8 cellular contexts compared by ENCODE assay signal in the genomic region with DNA sequence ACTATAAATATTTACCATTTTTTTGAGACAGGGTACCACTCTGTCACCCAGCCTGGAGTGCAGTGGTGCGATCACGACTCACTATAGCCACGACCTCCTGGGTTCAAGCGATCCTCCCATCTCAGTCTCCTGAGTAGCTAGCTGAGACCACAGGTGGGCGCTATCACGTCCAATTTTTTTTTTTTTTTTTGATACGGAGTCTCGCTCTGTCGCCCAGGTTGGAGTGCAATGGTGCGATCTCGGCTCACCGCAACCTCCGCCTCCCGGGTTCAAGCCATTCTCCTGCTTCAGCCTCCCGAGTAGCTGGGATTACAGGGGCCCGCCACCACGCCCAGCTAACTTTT. TPM values are rescaled to one million over a fixed set of nuclear protein-coding genes. Genes with fewer than 3 reads are reported as not detected.
A peak's percentile ranks its signal among the peaks of the same experiment; 100 is the strongest.
DNase-seq lines count a peak whose midpoint lies in the region; ATAC-seq and TF ChIP-seq lines count a peak whose summit lies in the region.
"Not testable (repeated sequence)": the region's sequence is repeated elsewhere in the genome, so short reads cannot be mapped to it uniquely, and the experiment has no call there.

No MANE protein-coding gene starts in this region.

- not testable (repeated sequence) for H3K4me3 Mint-ChIP-seq in GM23338

- H3K27ac ChIP-seq in BLaER1, result peak overlapping the region; percentile 92
- H3K27ac ChIP-seq in GM23338 (ENCODE audit: low read depth), result peak overlapping the region; percentile 84; the same call in 1 of the 2 replicates
- H3K27ac ChIP-seq in SK-N-MC, result peak overlapping the region; percentile 92; the same call in 1 of the 2 replicates
- H3K27ac ChIP-seq in esophagus muscularis mucosa (replicated peaks in 1 of 4), result peak overlapping the region; percentile 91 to 97 (median 93)

- 23% methylated on average over 17 of the region's 17 CpGs for WGBS in esophagus muscularis mucosa

- not testable (repeated sequence) for H3K9me3 Mint-ChIP-seq in GM23338

- TF ChIP-seq CTCF in GM23338 (conservative IDR thresholded peaks at IDR 0.05; ENCODE audit: low read depth in 2 of 2), result peak; percentile 51 to 65
- TF ChIP-seq CTCF in esophagus muscularis mucosa (IDR thresholded peaks at IDR 0.05), result peak; percentile 18 to 41 (median 19)

- H3F3A ChIP-seq in GM23338 (replicated peaks; ENCODE audit: low read depth), result not testable (repeated sequence)

- H3K27me3 ChIP-seq in BLaER1; GM23338 (ENCODE audit: insufficient read depth); esophagus muscularis mucosa; mononuclear cell (ENCODE audit: insufficient read depth, low read length): not testable (repeated sequence)

- not testable (repeated sequence) for H3K27me3 Mint-ChIP-seq in GM23338 (ENCODE audit: insufficient read depth, low read depth, poor library complexity)

- DNase-seq in GM23338 (ENCODE audit: low spot score) (peak; percentile 43), NCI-H2029 (lab: John Stamatoyannopoulos, UW) (peak; percentile 60)
- not testable (repeated sequence) for DNase-seq in SK-N-MC (ENCODE audit: low read depth, low spot score); esophagus muscularis mucosa (ENCODE audit: extremely low spot score)
- DNase-seq in activated naive CD4-positive, alpha-beta T cell treated with Interleukin-2 at 50 U/mL for 16 hours, result peak; percentile 40
- peak; percentile 63 for DNase-seq in stimulated activated CD4-positive, alpha-beta T cell treated with anti-CD3 and anti-CD28 coated beads, Interleukin-1b, Interleukin-23, amount 100 ng/mL, for 48 hours

- not testable (repeated sequence) for TF ChIP-seq EP300 in esophagus muscularis mucosa (IDR thresholded peaks at IDR 0.05)

- peaks cover 26% of the 10 kb centered on the region for H3K36me3 ChIP-seq in BLaER1
- not testable (repeated sequence) for H3K36me3 ChIP-seq in GM23338 (ENCODE audit: insufficient read depth); SK-N-MC (ENCODE audit: insufficient read depth, low read length); esophagus muscularis mucosa

- H3K9me2 ChIP-seq in GM23338 (ENCODE audit: insufficient read depth), result not testable (repeated sequence)

- intact Hi-C loops in esophagus muscularis mucosa (cut with DNase I), result loop anchor here (5.0 kb wide), 3 partner anchors 36 to 131 kb away; partner anchors contain the start of genes ANKS1A, BLTP3A, ILRUN and TAF11

- peaks cover 39% of the 10 kb centered on the region for H3K79me2 ChIP-seq in GM23338 (replicated peaks; ENCODE audit: insufficient read depth)

- not testable (repeated sequence) for TF ChIP-seq POLR2A in esophagus muscularis mucosa (IDR thresholded peaks at IDR 0.05; ENCODE audit: low read depth)

- peak; percentile 31 for ATAC-seq in GM23338

- H3K4me1 ChIP-seq in BLaER1 (peaks cover 27% of the 10 kb centered on the region), esophagus muscularis mucosa (peaks cover 17 to 27% (median 19%) of the 10 kb centered on the region in 4 donors), mononuclear cell (ENCODE audit: insufficient read depth, low read length) (peaks cover 26% of the 10 kb centered on the region)
- not testable (repeated sequence) for H3K4me1 ChIP-seq in GM23338 (ENCODE audit: insufficient read depth)

- not testable (repeated sequence) for H3K9me3 ChIP-seq in BLaER1; SK-N-MC (ENCODE audit: low read depth, low read length); esophagus muscularis mucosa; mononuclear cell (ENCODE audit: low read depth, low read length)

- peak overlapping the region; percentile 76 for H3K4me2 ChIP-seq in BLaER1
- H3K4me2 ChIP-seq in GM23338, result peak overlapping the region; percentile 50

- H3K36me3 Mint-ChIP-seq in GM23338 (ENCODE audit: low read depth), result not testable (repeated sequence)

- peaks cover 21% of the 10 kb centered on the region for H4K20me1 ChIP-seq in BLaER1
- not testable (repeated sequence) for H4K20me1 ChIP-seq in GM23338 (replicated peaks; ENCODE audit: insufficient read depth)

- H3K4me3 ChIP-seq in BLaER1 (peak overlapping the region; percentile 80), GM23338 (peak overlapping the region; percentile 59), SK-N-MC (peak overlapping the region; percentile 93), esophagus muscularis mucosa (peak overlapping the region; percentile 72 to 85 (median 77)), mononuclear cell (ENCODE audit: low read length) (peak overlapping the region; percentile 83)

- H3K9ac ChIP-seq in BLaER1, result peak overlapping the region; percentile 89
- H3K9ac ChIP-seq in SK-N-MC (ENCODE audit: insufficient read length), result not testable (repeated sequence)

- H3K27ac Mint-ChIP-seq in GM23338, result not testable (repeated sequence)

- H2AFZ ChIP-seq in GM23338, result peak overlapping the region; percentile 2; the same call in 1 of the 2 replicates

- not testable (repeated sequence) for H3K4me1 Mint-ChIP-seq in GM23338

RNA-seq across cellular contexts. Expression of gene SNRPC, which starts 0.8 kb away (rescaled TPM):
- 121 and 163 TPM in 2 replicates for total RNA-seq in GM23338 (2014; rRNA removed; shearing (Covaris generic))
- polyA plus RNA-seq in GM23338 (2016; fragmentation: Nextera tagmentation; extraction: Ambion mirVana), result 385 and 415 TPM in 2 replicates
- 10 to 100 TPM; 46.6 to 72.5 (median 58.4) TPM for total RNA-seq in esophagus muscularis mucosa
- 72.4 TPM for total RNA-seq in mononuclear cell

RNA-seq across cellular contexts. Expression of gene BLTP3A, which starts 35.4 kb away (rescaled TPM):
- total RNA-seq in GM23338 (2014; rRNA removed; shearing (Covaris generic)), result 15.3 and 18.4 TPM in 2 replicates
- polyA plus RNA-seq in GM23338 (2016; fragmentation: Nextera tagmentation; extraction: Ambion mirVana), result 2.9 and 3.4 TPM in 2 replicates
- total RNA-seq in esophagus muscularis mucosa (10 to 100 TPM in 2 of 4 donors, 1 to 10 TPM in 2; 7.5 to 13.1 (median 9.8) TPM), mononuclear cell (10.4 TPM)

RNA-seq across cellular contexts. Expression of gene ILRUN, which starts 59.9 kb away (rescaled TPM):
- 76.4 and 80.1 TPM in 2 replicates for total RNA-seq in GM23338 (2014; rRNA removed; shearing (Covaris generic))
- polyA plus RNA-seq in GM23338 (2016; fragmentation: Nextera tagmentation; extraction: Ambion mirVana), result 17.6 and 19.2 TPM in 2 replicates
- total RNA-seq in esophagus muscularis mucosa (100 to 1,000 TPM in 3 of 4 donors, 10 to 100 TPM in 1; 88.8 to 109 (median 104) TPM), mononuclear cell (43.2 TPM)
